Comparison of ENCODE assay signal across 10 cellular contexts in the genomic region with DNA sequence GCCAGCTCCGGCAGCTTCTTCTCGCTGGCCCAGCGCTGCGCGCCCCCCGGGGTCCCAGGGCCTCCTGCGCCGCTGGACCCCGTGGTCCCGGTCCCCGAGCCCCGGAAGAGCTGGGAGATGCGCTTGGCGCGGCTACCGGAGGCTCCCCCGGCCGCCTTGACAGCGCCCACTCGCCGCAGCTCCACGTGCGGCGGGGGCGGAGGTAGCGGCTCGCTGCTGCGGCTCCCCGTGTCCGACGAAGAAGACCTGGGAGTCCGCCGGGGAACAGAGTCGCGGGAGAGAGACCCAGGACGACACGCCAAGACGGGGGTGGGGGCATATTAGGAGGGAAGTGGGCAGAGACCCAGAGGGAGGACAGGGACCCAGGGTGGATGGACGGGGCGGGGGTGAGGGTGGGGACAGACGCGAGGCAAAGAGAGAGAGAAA. TPM values are rescaled to one million over a fixed set of nuclear protein-coding genes. Genes with fewer than 3 reads are reported as not detected.
A peak's percentile ranks its signal among the peaks of the same experiment; 100 is the strongest.
DNase-seq lines count a peak whose midpoint lies in the region; ATAC-seq, FAIRE-seq and TF ChIP-seq lines count a peak whose summit lies in the region.
"Had no signal": no experiment of that assay in that cellular context is flagged by ENCODE, and none has a peak within 500 bp of the region (broad histone marks: within the 10 kb centered on the region; RNA-seq: fewer than 3 reads in every experiment).

No MANE protein-coding gene starts in this region.

- no peak for TF ChIP-seq POLR2A in K562 (conservative IDR thresholded peaks at IDR 0.05)

- FAIRE-seq in K562 (lab: Jason Lieb, UNC): no peak

- H4K20me1 ChIP-seq in K562 (replicated peaks; ENCODE audit: control insufficient read depth, insufficient read depth, low read length): no peaks in the 10 kb centered on the region

- ATAC-seq in K562 (no peak), GM19324 (IDR thresholded peaks at IDR 0.05; ENCODE audit: low FRiP score, unreplicated experiment) (no peak)

- BruUV-seq in K562 (replicated peaks; lab: Mats Ljungman, UMichigan): no TSS peak

- TF ChIP-seq EP300 in K562 (IDR thresholded peaks at IDR 0.05; ENCODE audit: low read length): no peak

- 4% methylated on average over 37 of the region's 42 CpGs for WGBS in K562 (ENCODE audit: insufficient coverage, low coverage, missing lambda C conversion rate)
- WGBS in thymus: 3% methylated on average over 42 of the region's 42 CpGs

- no peaks in the 10 kb centered on the region for H3K27me3 ChIP-seq in K562 (ENCODE audit: control insufficient read depth in 2 of 2, insufficient read depth in 2 of 2, low read length in 2 of 2)
- H3K27me3 ChIP-seq in thymus (ENCODE audit: control insufficient read depth, insufficient read depth): peaks cover 21% of the 10 kb centered on the region

- TF ChIP-seq RAD21 in K562 (CRISPR knock-in tag; conservative IDR thresholded peaks at IDR 0.05 in 1 of 2, IDR thresholded peaks at IDR 0.05 in 1 of 2): no peak

- H2AFZ ChIP-seq in K562 (ENCODE audit: low read depth, low read length): peak overlapping the region; percentile 89

- intact Hi-C loops in K562 (cut with micrococcal nuclease) (loop anchor here (5.0 kb wide), 1 partner anchor 92 kb away; the partner anchor contains the start of gene CA11), posterior vena cava (cut with DNase I) (no loop called here)

- H3K79me2 ChIP-seq in K562 (ENCODE audit: control insufficient read depth, insufficient read depth, low read length): peaks cover 8% of the 10 kb centered on the region; the same call in 2 of the 3 replicates

- H3K27ac ChIP-seq in K562 (ENCODE audit: extremely low read depth, low read depth, low read length): peak overlapping the region; percentile 80
- no peak overlapping the region for H3K27ac ChIP-seq in thymus (ENCODE audit: low read depth)

- peak overlapping the region; percentile 89 for H3K4me2 ChIP-seq in K562 (ENCODE audit: insufficient read depth, low read length)

- H3K9me1 ChIP-seq in K562 (ENCODE audit: control insufficient read depth, insufficient read depth, low read length): peaks cover 3% of the 10 kb centered on the region

- CTCF ChIA-PET in K562 (lab: Yijun Ruan, JAX; ENCODE audit: low intra/inter-chr PET ratio): interaction anchor here (0.6 to 1.6 kb wide), 4 partner anchors 44 to 102 kb away, joined by 3 to 5 read pairs (median 4); partner anchors contain the start of genes DBP and FUT2

- H3K9me3 ChIP-seq in K562 (replicated peaks; ENCODE audit: control insufficient read depth, insufficient read depth, low read depth, low read length) (no peaks in the 10 kb centered on the region), thymus (ENCODE audit: control insufficient read depth) (no peaks in the 10 kb centered on the region)

- DNase-seq in NCI-H82 (lab: John Stamatoyannopoulos, UW) (peak; percentile 49), NCI-H82 treated with DMSO at 0.1 percent for 48 hours (lab: John Stamatoyannopoulos, UW; ENCODE audit: unreplicated experiment) (no peak), K562 (ENCODE audit: extremely low read depth in 1 of 4, low spot score in 3 of 4) (peak in 3 of 4 experiments; percentile 48 to 54 (median 48)), left kidney (ENCODE audit: low read depth, low spot score) (peak; percentile 44), posterior vena cava (ENCODE audit: low spot score) (no peak), NCI-H1417 treated with DMSO at 0.1 percent for 48 hours (lab: John Stamatoyannopoulos, UW) (no peak)

- TF ChIP-seq CTCF in K562 (IDR thresholded peaks at IDR 0.05 in 2 of 3, conservative IDR thresholded peaks at IDR 0.05 in 1 of 3; ENCODE audit: insufficient read depth in 2 of 3, low read depth in 1 of 3, low read length in 3 of 3): no peak

- H3K9ac ChIP-seq in K562 (ENCODE audit: insufficient read depth in 1 of 2, low read depth in 2 of 2, low read length in 2 of 2): peak overlapping the region; percentile 68 to 95

- POLR2A ChIA-PET in K562 (lab: Yijun Ruan, JAX): interaction anchor here (0.6 to 1.7 kb wide), 8 partner anchors 8 to 135 kb away, joined by 3 to 10 read pairs (median 6); partner anchors contain the start of genes IZUMO1, RPL18 and SPHK2

- H3K4me3 ChIP-seq in K562: peak overlapping the region; percentile 53
- peak overlapping the region; percentile 60 for H3K4me3 ChIP-seq in thymus (ENCODE audit: low read length)

- in situ Hi-C loops in K562 (cut with MboI): no loop called here

- H3K36me3 ChIP-seq in K562 (ENCODE audit: control insufficient read depth, insufficient read depth, low read length) (no peaks in the 10 kb centered on the region), thymus (ENCODE audit: control insufficient read depth, insufficient read depth) (no peaks in the 10 kb centered on the region)

- H3K4me1 ChIP-seq in K562 (replicated peaks in 1 of 2; ENCODE audit: control insufficient read depth in 2 of 2, insufficient read depth in 2 of 2, low read length in 2 of 2) (peaks cover 43 to 56% of the 10 kb centered on the region in 2 experiments), thymus (ENCODE audit: control insufficient read depth, insufficient read depth, low read length) (peaks cover 8% of the 10 kb centered on the region)

RNA-seq across cellular contexts. Expression of gene RASIP1, which starts 1.0 kb away (rescaled TPM):
- 10.4 and 13.7 TPM in 2 replicates for total RNA-seq in K562 (2011; cell fraction: chromatin; rRNA removed; ENCODE audit: low replicate concordance)
- 7.4 and 8.8 TPM in 2 replicates for total RNA-seq in K562 (2011; cell fraction: nucleolus; rRNA removed)
- 10.0 and 11.1 TPM in 2 replicates for total RNA-seq in K562 (2011; cell fraction: nucleoplasm; rRNA removed)
- total RNA-seq in K562 (2014; rRNA removed) (2.7 and 3.7 TPM in 2 replicates), K562 (2014; rRNA removed; fragmentation: Illumina TruSeq; extraction: Trizol) (0.58 and 0.61 TPM in 2 replicates), K562 (2015; rRNA removed; fragmentation: Illumina TruSeq; extraction: Trizol) (1.4 and 1.7 TPM in 2 replicates), K562 (2021) (3.4 and 4.6 TPM in 2 replicates), posterior vena cava (10 to 100 TPM; 13.8 to 19.2 TPM)
- polyA plus RNA-seq in K562 (2011; rRNA removed) (1.4 and 2.1 TPM in 2 replicates), K562 (2014; fragmentation: Illumina TruSeq; extraction: Trizol) (1.5 and 2.6 TPM in 2 replicates), K562 (2014; fragmentation: Nextera tagmentation; extraction: Ambion mirVana) (under 1 TPM; 0.20 to 0.24 TPM), K562 (2014; rRNA removed) (4.7 and 6.1 TPM in 2 replicates), thymus (15.6 TPM)
- 2.3 and 3.3 TPM in 2 replicates for polyA plus RNA-seq in K562 (2011; cell fraction: cytosol; rRNA removed)
- 5.2 and 8.5 TPM in 2 replicates for polyA plus RNA-seq in K562 (2011; cell fraction: nucleus; rRNA removed)
- 3.2 and 5.2 TPM in 2 replicates for polyA plus RNA-seq in K562 (2012)
- polyA minus RNA-seq in K562 (2011; rRNA and poly(A)+ RNA removed): 1.1 and 1.6 TPM in 2 replicates
- 1.0 and 4.6 TPM in 2 replicates for polyA minus RNA-seq in K562 (2011; cell fraction: cytosol; rRNA and poly(A)+ RNA removed)
- 1.3 and 2.0 TPM in 2 replicates for polyA minus RNA-seq in K562 (2011; cell fraction: nucleus; rRNA and poly(A)+ RNA removed)

RNA-seq across cellular contexts. Expression of gene IZUMO1, which starts 7.3 kb away (rescaled TPM):
- total RNA-seq in K562 (2011; cell fraction: chromatin; rRNA removed; ENCODE audit: low replicate concordance): 23.8 and 28.5 TPM in 2 replicates
- total RNA-seq in K562 (2011; cell fraction: nucleolus; rRNA removed): 10.5 and 17.9 TPM in 2 replicates
- 18.7 and 19.0 TPM in 2 replicates for total RNA-seq in K562 (2011; cell fraction: nucleoplasm; rRNA removed)
- total RNA-seq in K562 (2014; rRNA removed) (0.14 and 0.78 TPM in 2 replicates), K562 (2014; rRNA removed; fragmentation: Illumina TruSeq; extraction: Trizol) (0.61 and 1.3 TPM in 2 replicates), K562 (2015; rRNA removed; fragmentation: Illumina TruSeq; extraction: Trizol) (0.40 and 0.49 TPM in 2 replicates), K562 (2021) (2.1 and 2.2 TPM in 2 replicates), posterior vena cava (under 1 TPM; 0.52 to 0.56 TPM)
- polyA plus RNA-seq in K562 (2011; rRNA removed) (0.54 and 0.57 TPM in 2 replicates), K562 (2014; fragmentation: Illumina TruSeq; extraction: Trizol) (0.29 and 1.1 TPM in 2 replicates), K562 (2014; fragmentation: Nextera tagmentation; extraction: Ambion mirVana) (under 1 TPM; 0.24 to 0.73 TPM), K562 (2014; rRNA removed) (0.39 and 1.2 TPM in 2 replicates), thymus (0.18 TPM)
- polyA plus RNA-seq in K562 (2011; cell fraction: cytosol; rRNA removed): 0.16 and 0.67 TPM in 2 replicates
- polyA plus RNA-seq in K562 (2011; cell fraction: nucleus; rRNA removed): 3.1 and 3.5 TPM in 2 replicates
- 1.4 and 1.7 TPM in 2 replicates for polyA plus RNA-seq in K562 (2012)
- 0.63 TPM in 1 of 2 replicates, not detected in the other for polyA minus RNA-seq in K562 (2011; rRNA and poly(A)+ RNA removed)
- polyA minus RNA-seq in K562 (2011; cell fraction: cytosol; rRNA and poly(A)+ RNA removed): not detected in 2 replicates
- 0.67 and 0.89 TPM in 2 replicates for polyA minus RNA-seq in K562 (2011; cell fraction: nucleus; rRNA and poly(A)+ RNA removed)
- total RNA-seq: HFFc6 had no signal

RNA-seq across cellular contexts. Expression of gene FUT1, which starts 13.0 kb away (rescaled TPM):
- total RNA-seq in K562 (2011; cell fraction: chromatin; rRNA removed; ENCODE audit: low replicate concordance): 53.2 and 80.3 TPM in 2 replicates
- 51.5 and 67.9 TPM in 2 replicates for total RNA-seq in K562 (2011; cell fraction: nucleolus; rRNA removed)
- 56.0 and 63.6 TPM in 2 replicates for total RNA-seq in K562 (2011; cell fraction: nucleoplasm; rRNA removed)
- total RNA-seq in K562 (2014; rRNA removed): 15.5 and 17.2 TPM in 2 replicates
- total RNA-seq in K562 (2014; rRNA removed; fragmentation: Illumina TruSeq; extraction: Trizol): 8.9 TPM in 2 replicates
- 5.0 TPM in 2 replicates for total RNA-seq in K562 (2015; rRNA removed; fragmentation: Illumina TruSeq; extraction: Trizol)
- 18.5 and 19.6 TPM in 2 replicates for total RNA-seq in K562 (2021)
- polyA plus RNA-seq in K562 (2011; rRNA removed): 3.2 and 5.0 TPM in 2 replicates
- 2.2 and 4.8 TPM in 2 replicates for polyA plus RNA-seq in K562 (2011; cell fraction: cytosol; rRNA removed)
- 5.3 and 17.6 TPM in 2 replicates for polyA plus RNA-seq in K562 (2011; cell fraction: nucleus; rRNA removed)
- 4.8 and 9.2 TPM in 2 replicates for polyA plus RNA-seq in K562 (2012)
- polyA plus RNA-seq in K562 (2014; fragmentation: Illumina TruSeq; extraction: Trizol): 7.9 and 8.8 TPM in 2 replicates
- polyA plus RNA-seq in K562 (2014; fragmentation: Nextera tagmentation; extraction: Ambion mirVana): 1 to 10 TPM; 2.3 to 3.1 TPM
- polyA plus RNA-seq in K562 (2014; rRNA removed): 16.3 and 18.3 TPM in 2 replicates
- 1.1 and 3.1 TPM in 2 replicates for polyA minus RNA-seq in K562 (2011; rRNA and poly(A)+ RNA removed)
- polyA minus RNA-seq in K562 (2011; cell fraction: cytosol; rRNA and poly(A)+ RNA removed): 1.4 and 4.4 TPM in 2 replicates
- 3.2 and 5.3 TPM in 2 replicates for polyA minus RNA-seq in K562 (2011; cell fraction: nucleus; rRNA and poly(A)+ RNA removed)
- polyA plus RNA-seq in thymus: 1.3 TPM
- 1 to 10 TPM; 1.5 to 2.1 TPM for total RNA-seq in posterior vena cava

RNA-seq across cellular contexts. Expression of gene FGF21, which starts 15.9 kb away (rescaled TPM):
- not detected in 2 replicates for total RNA-seq in K562 (2011; cell fraction: chromatin; rRNA removed; ENCODE audit: low replicate concordance)
- total RNA-seq in K562 (2011; cell fraction: nucleolus; rRNA removed): not detected in 2 replicates
- not detected in 2 replicates for total RNA-seq in K562 (2011; cell fraction: nucleoplasm; rRNA removed)
- 0.33 and 0.77 TPM in 2 replicates for total RNA-seq in K562 (2014; rRNA removed)
- total RNA-seq in K562 (2014; rRNA removed; fragmentation: Illumina TruSeq; extraction: Trizol): not detected in 2 replicates
- total RNA-seq in K562 (2015; rRNA removed; fragmentation: Illumina TruSeq; extraction: Trizol): not detected in 2 replicates
- total RNA-seq in K562 (2021): not detected in 2 replicates
- not detected in 2 replicates for polyA plus RNA-seq in K562 (2011; rRNA removed)
- polyA plus RNA-seq in K562 (2011; cell fraction: cytosol; rRNA removed): not detected in 2 replicates
- not detected in 2 replicates for polyA plus RNA-seq in K562 (2011; cell fraction: nucleus; rRNA removed)
- 0.30 TPM in 1 of 2 replicates, not detected in the other for polyA plus RNA-seq in K562 (2012)
- 0.09 TPM in 1 of 2 replicates, not detected in the other for polyA plus RNA-seq in K562 (2014; fragmentation: Illumina TruSeq; extraction: Trizol)
- under 1 TPM in 1 of 2 experiments, not detected in 1; 0.04 TPM for polyA plus RNA-seq in K562 (2014; fragmentation: Nextera tagmentation; extraction: Ambion mirVana)
- not detected in 2 replicates for polyA plus RNA-seq in K562 (2014; rRNA removed)
- polyA minus RNA-seq in K562 (2011; rRNA and poly(A)+ RNA removed): not detected in 2 replicates
- not detected in 2 replicates for polyA minus RNA-seq in K562 (2011; cell fraction: cytosol; rRNA and poly(A)+ RNA removed)
- not detected in 2 replicates for polyA minus RNA-seq in K562 (2011; cell fraction: nucleus; rRNA and poly(A)+ RNA removed)
- 0.11 TPM for polyA plus RNA-seq in thymus
- total RNA-seq in posterior vena cava: not detected
- total RNA-seq: HFFc6 had no signal
- polyA plus RNA-seq: adipose tissue had no signal

RNA-seq across cellular contexts. Expression of gene MAMSTR, which starts 19.9 kb away (rescaled TPM):
- total RNA-seq in K562 (2011; cell fraction: chromatin; rRNA removed; ENCODE audit: low replicate concordance): 1.8 and 3.4 TPM in 2 replicates
- total RNA-seq in K562 (2011; cell fraction: nucleolus; rRNA removed): 2.5 and 3.2 TPM in 2 replicates
- 2.4 and 2.7 TPM in 2 replicates for total RNA-seq in K562 (2011; cell fraction: nucleoplasm; rRNA removed)
- total RNA-seq in K562 (2014; rRNA removed) (0.27 and 0.45 TPM in 2 replicates), K562 (2014; rRNA removed; fragmentation: Illumina TruSeq; extraction: Trizol) (0.22 and 0.29 TPM in 2 replicates), K562 (2015; rRNA removed; fragmentation: Illumina TruSeq; extraction: Trizol) (0.49 and 0.51 TPM in 2 replicates), K562 (2021) (1.00 and 1.3 TPM in 2 replicates), posterior vena cava (1 to 10 TPM in 1 of 2 donors, under 1 TPM in 1; 0.90 to 1.1 TPM)
- polyA plus RNA-seq in K562 (2011; rRNA removed) (0.27 and 0.29 TPM in 2 replicates), K562 (2014; fragmentation: Illumina TruSeq; extraction: Trizol) (0.55 and 0.73 TPM in 2 replicates), K562 (2014; fragmentation: Nextera tagmentation; extraction: Ambion mirVana) (under 1 TPM in 1 of 2 experiments, not detected in 1; 0.08 TPM), K562 (2014; rRNA removed) (0.84 and 0.91 TPM in 2 replicates), thymus (1.2 TPM)
- polyA plus RNA-seq in K562 (2011; cell fraction: cytosol; rRNA removed): 0.37 and 0.70 TPM in 2 replicates
- 0.66 and 0.73 TPM in 2 replicates for polyA plus RNA-seq in K562 (2011; cell fraction: nucleus; rRNA removed)
- polyA plus RNA-seq in K562 (2012): 0.50 and 0.64 TPM in 2 replicates
- polyA minus RNA-seq in K562 (2011; rRNA and poly(A)+ RNA removed): 0.35 and 0.51 TPM in 2 replicates
- polyA minus RNA-seq in K562 (2011; cell fraction: cytosol; rRNA and poly(A)+ RNA removed): not detected in 2 replicates
- 0.67 and 0.78 TPM in 2 replicates for polyA minus RNA-seq in K562 (2011; cell fraction: nucleus; rRNA and poly(A)+ RNA removed)

Comparison
In these comparisons a context has a peak if more than half of its experiments do, and no peak if none do; other contexts are left out.
1. DNase-seq: peak in NCI-H82 (single experiment), K562 (3 of 4) and left kidney (single experiment); none in NCI-H82 treated with DMSO at 0.1 percent for 48 hours (single experiment), posterior vena cava (single experiment) and NCI-H1417 treated with DMSO at 0.1 percent for 48 hours (single experiment).